9 cellular contexts compared by ENCODE assay signal in the genomic region with DNA sequence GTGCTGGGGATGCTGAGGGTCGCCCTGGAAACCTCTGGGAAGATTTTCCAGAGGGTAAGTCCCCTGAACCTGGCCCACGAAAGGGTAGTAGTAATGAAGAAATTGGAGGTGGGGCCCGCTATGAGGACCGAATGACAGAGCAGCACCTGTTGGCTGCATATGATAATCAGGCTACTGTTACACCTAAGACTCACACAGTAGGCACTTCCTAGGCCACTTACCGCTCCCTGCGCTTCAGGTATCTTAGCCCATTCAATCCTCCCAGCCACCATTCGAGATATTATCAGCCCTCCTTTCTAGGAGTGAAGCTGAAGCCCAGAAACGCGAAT. TPM values are rescaled to one million over a fixed set of nuclear protein-coding genes. Genes with fewer than 3 reads are reported as not detected.
DNase-seq lines count a peak whose midpoint lies in the region; ATAC-seq and TF ChIP-seq lines count a peak whose summit lies in the region.
"Had no signal": no experiment of that assay in that cellular context is flagged by ENCODE, and none has a peak within 500 bp of the region (broad histone marks: within the 10 kb centered on the region; RNA-seq: fewer than 3 reads in every experiment).

No MANE protein-coding gene starts in this region.

- H3F3A ChIP-seq in neural progenitor cell (ENCODE audit: low read depth) = peaks cover 12% of the 10 kb centered on the region

- no peaks in the 10 kb centered on the region for H3K36me3 Mint-ChIP-seq in activated naive CD8-positive, alpha-beta T cell treated with anti-CD3 and anti-CD28 coated beads, Interleukin-2, amount 50 U/mL, for 24 hours (ENCODE audit: low read depth)
- no peaks in the 10 kb centered on the region for H3K36me3 Mint-ChIP-seq in neural progenitor cell

- H2AFZ ChIP-seq in neural progenitor cell (replicated peaks) = peak overlapping the region; percentile 60

- DNase-seq in activated naive CD8-positive, alpha-beta T cell treated with anti-CD3 and anti-CD28 coated beads, Interleukin-2, amount 50 U/mL, for 24 hours = no peak
- DNase-seq in neural progenitor cell (ENCODE audit: low spot score) (no peak), T-helper 9 cell (no peak), NCI-H2196 treated with DMSO at 0.1 percent for 48 hours (lab: John Stamatoyannopoulos, UW; ENCODE audit: unreplicated experiment) (no peak), WERI-Rb-1 (no peak)

- peak overlapping the region; percentile 25; the same call in 1 of the 2 replicates for H3K9ac ChIP-seq in ES-I3 (ENCODE audit: low read depth, low read length)
- H3K9ac ChIP-seq in neural progenitor cell = no peak overlapping the region

- peaks cover 4% of the 10 kb centered on the region for H3K79me2 ChIP-seq in neural progenitor cell (ENCODE audit: low read depth)

- H3K36me3 ChIP-seq in ES-I3 (ENCODE audit: insufficient read depth, low read length) (no peaks in the 10 kb centered on the region), neural progenitor cell (no peaks in the 10 kb centered on the region), WERI-Rb-1 (no peaks in the 10 kb centered on the region)

- peak overlapping the region; percentile 79 for H3K27ac Mint-ChIP-seq in activated naive CD8-positive, alpha-beta T cell treated with anti-CD3 and anti-CD28 coated beads, Interleukin-2, amount 50 U/mL, for 24 hours
- H3K27ac Mint-ChIP-seq in neural progenitor cell = peak overlapping the region; percentile 43

- peak overlapping the region; percentile 49 for H3K4me3 Mint-ChIP-seq in activated naive CD8-positive, alpha-beta T cell treated with anti-CD3 and anti-CD28 coated beads, Interleukin-2, amount 50 U/mL, for 24 hours
- peak overlapping the region; percentile 64 for H3K4me3 Mint-ChIP-seq in neural progenitor cell

- TF ChIP-seq CTCF in neural progenitor cell (IDR thresholded peaks at IDR 0.05) (no peak), WERI-Rb-1 (IDR thresholded peaks at IDR 0.05; ENCODE audit: low read depth, low read length) (no peak)

- no peak overlapping the region for H3K27ac ChIP-seq in neural progenitor cell
- no peak overlapping the region for H3K27ac ChIP-seq in WERI-Rb-1

- peak overlapping the region; percentile 58 for H3K4me2 ChIP-seq in neural progenitor cell

- H3K4me1 ChIP-seq in ES-I3 (ENCODE audit: insufficient read depth, low read length) (no peaks in the 10 kb centered on the region; the same call in 1 of the 2 replicates), neural progenitor cell (peaks cover 7% of the 10 kb centered on the region)

- ATAC-seq in HG03457 (IDR thresholded peaks at IDR 0.05; ENCODE audit: unreplicated experiment) (peak; percentile 8), GM18870 (IDR thresholded peaks at IDR 0.05; ENCODE audit: unreplicated experiment) (no peak)
- no peak for ATAC-seq in activated naive CD8-positive, alpha-beta T cell treated with anti-CD3 and anti-CD28 coated beads, Interleukin-2, amount 50 U/mL, for 24 hours

- H3K9me3 ChIP-seq in ES-I3 (ENCODE audit: control insufficient read depth, insufficient read depth, low read length) (no peaks in the 10 kb centered on the region), neural progenitor cell (ENCODE audit: low read depth) (no peaks in the 10 kb centered on the region), WERI-Rb-1 (ENCODE audit: severe bottlenecking) (no peaks in the 10 kb centered on the region)

- H3K27me3 ChIP-seq in neural progenitor cell (no peaks in the 10 kb centered on the region), WERI-Rb-1 (ENCODE audit: insufficient read depth, low read depth, severe bottlenecking) (no peaks in the 10 kb centered on the region)

- peak overlapping the region; percentile 15 for H3K4me3 ChIP-seq in neural progenitor cell
- H3K4me3 ChIP-seq in WERI-Rb-1 (ENCODE audit: low read depth, low read length) = no peak overlapping the region

- no peaks in the 10 kb centered on the region for H3K9me3 Mint-ChIP-seq in activated naive CD8-positive, alpha-beta T cell treated with anti-CD3 and anti-CD28 coated beads, Interleukin-2, amount 50 U/mL, for 24 hours
- H3K9me3 Mint-ChIP-seq in neural progenitor cell = no peaks in the 10 kb centered on the region

- peaks cover 3% of the 10 kb centered on the region for H3K27me3 Mint-ChIP-seq in activated naive CD8-positive, alpha-beta T cell treated with anti-CD3 and anti-CD28 coated beads, Interleukin-2, amount 50 U/mL, for 24 hours
- H3K27me3 Mint-ChIP-seq in neural progenitor cell (ENCODE audit: insufficient read depth, low read depth) = no peaks in the 10 kb centered on the region

- H4K20me1 ChIP-seq in neural progenitor cell (ENCODE audit: low read depth) = peaks cover under 1% of the 10 kb centered on the region

- peaks cover 40% of the 10 kb centered on the region for H3K4me1 Mint-ChIP-seq in activated naive CD8-positive, alpha-beta T cell treated with anti-CD3 and anti-CD28 coated beads, Interleukin-2, amount 50 U/mL, for 24 hours
- peaks cover 20% of the 10 kb centered on the region for H3K4me1 Mint-ChIP-seq in neural progenitor cell

RNA-seq across cellular contexts. Expression of a gene that starts 4.3 kb away (rescaled TPM):
- total RNA-seq in neural progenitor cell (ENCODE audit: low replicate concordance) = 2.3 and 9.5 TPM in 2 replicates

RNA-seq across cellular contexts. Expression of a gene that starts 23.7 kb away (rescaled TPM):
- not detected in 2 replicates for total RNA-seq in neural progenitor cell (ENCODE audit: low replicate concordance)
- total RNA-seq: renal cortical epithelial cell had no signal

RNA-seq across cellular contexts. Expression of a gene that starts 29.5 kb away (rescaled TPM):
- total RNA-seq in neural progenitor cell (ENCODE audit: low replicate concordance) = not detected in 2 replicates
- total RNA-seq: renal cortical epithelial cell had no signal

RNA-seq across cellular contexts. Expression of a gene that starts 31.5 kb away (rescaled TPM):
- 1.3 and 4.7 TPM in 2 replicates for total RNA-seq in neural progenitor cell (ENCODE audit: low replicate concordance)
